In the genomic region with DNA sequence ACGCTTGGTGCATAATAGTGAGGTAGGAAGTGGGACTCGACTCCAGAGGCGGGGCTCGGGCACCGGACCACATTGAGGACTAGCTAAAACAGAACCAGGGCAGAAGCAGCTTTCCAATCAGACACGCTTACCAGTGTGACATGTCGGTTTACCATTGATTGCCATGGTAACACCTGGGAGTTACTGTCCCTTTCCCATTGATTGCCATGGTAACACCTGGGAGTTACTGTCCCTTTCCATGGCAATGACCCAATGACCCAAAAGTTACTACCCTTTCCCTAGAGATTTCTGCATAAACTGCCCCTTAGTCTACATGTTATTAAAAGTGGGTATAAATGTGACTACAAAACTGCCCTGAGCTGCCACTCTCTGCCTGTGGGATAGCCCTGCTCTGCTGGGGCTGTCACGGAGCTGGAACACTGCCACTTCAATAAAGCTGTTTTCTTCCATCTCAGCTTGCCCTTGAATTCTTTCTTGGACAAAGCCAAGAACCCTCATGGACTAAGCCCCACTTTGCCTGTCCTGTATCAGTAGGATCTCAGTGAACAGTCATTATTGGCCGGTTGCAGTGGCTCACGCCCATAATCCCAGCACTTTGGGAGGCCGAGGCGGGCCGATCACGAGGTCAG, we compare ENCODE assay signal across 25 cellular contexts.
DNase-seq lines count a peak whose midpoint lies in the region; ATAC-seq and TF ChIP-seq lines count a peak whose summit lies in the region.
"Had no signal": no experiment of that assay in that cellular context is flagged by ENCODE, and none has a peak within 500 bp of the region (broad histone marks: within the 10 kb centered on the region; RNA-seq: fewer than 3 reads in every experiment).

No MANE protein-coding gene starts in this region.

- TF ChIP-seq RAD21 in liver (IDR thresholded peaks at IDR 0.05): no peak

- peak overlapping the region in 3 of 4 donors; percentile 87 to 88 (median 88) for H3K27ac ChIP-seq in body of pancreas
- H3K27ac ChIP-seq in liver (ENCODE audit: low read depth in 1 of 2, low read length in 2 of 2): peak overlapping the region; percentile 90 to 96
- peak overlapping the region; percentile 71 for H3K27ac ChIP-seq in suprapubic skin
- H3K27ac ChIP-seq: BLaER1 had no signal

- no peaks in the 10 kb centered on the region for H3K36me3 ChIP-seq in body of pancreas (replicated peaks in 1 of 2; ENCODE audit: insufficient read depth in 1 of 2, low read depth in 2 of 2)
- H3K36me3 ChIP-seq in liver (ENCODE audit: control insufficient read depth in 4 of 4, insufficient read depth in 3 of 4, low read depth in 1 of 4, low read length in 3 of 4): peaks cover 0 to 5% (median 3%) of the 10 kb centered on the region in 4 donors
- no peaks in the 10 kb centered on the region for H3K36me3 ChIP-seq in suprapubic skin
- H3K36me3 ChIP-seq: BLaER1, MG63 had no signal

- H3K27me3 ChIP-seq in body of pancreas (no peaks in the 10 kb centered on the region), liver (ENCODE audit: control insufficient read depth in 4 of 4, insufficient read depth in 4 of 4, low read length in 3 of 4) (no peaks in the 10 kb centered on the region), suprapubic skin (no peaks in the 10 kb centered on the region)
- H3K27me3 ChIP-seq: BLaER1, MG63 had no signal

- TF ChIP-seq POLR2A in body of pancreas (IDR thresholded peaks at IDR 0.05) (no peak), suprapubic skin (IDR thresholded peaks at IDR 0.05) (no peak)

- TF ChIP-seq EP300 in suprapubic skin (IDR thresholded peaks at IDR 0.05): no peak

- H3K36me3 Mint-ChIP-seq in activated naive CD8-positive, alpha-beta T cell treated with anti-CD3 and anti-CD28 coated beads for 36 hours: peaks cover 14% of the 10 kb centered on the region
- H3K36me3 Mint-ChIP-seq in activated naive CD8-positive, alpha-beta T cell treated with anti-CD3 and anti-CD28 coated beads, Interleukin-2, amount 50 U/mL, for 24 hours (ENCODE audit: low read depth): peaks cover 3% of the 10 kb centered on the region

- WGBS in body of pancreas, 2 donors: 89 to 90% methylated on average over 11 to 14 of the region's 14 CpGs
- WGBS in liver: 87% methylated on average over 14 of the region's 14 CpGs
- WGBS in suprapubic skin: 92% methylated on average over 14 of the region's 14 CpGs

- H3K9me3 Mint-ChIP-seq in activated naive CD8-positive, alpha-beta T cell treated with anti-CD3 and anti-CD28 coated beads for 36 hours: no peaks in the 10 kb centered on the region
- H3K9me3 Mint-ChIP-seq in activated naive CD8-positive, alpha-beta T cell treated with anti-CD3 and anti-CD28 coated beads, Interleukin-2, amount 50 U/mL, for 24 hours: no peaks in the 10 kb centered on the region
- H3K9me3 Mint-ChIP-seq: CD4-positive, alpha-beta T cell had no signal

- DNase-seq in activated naive CD8-positive, alpha-beta T cell treated with anti-CD3 and anti-CD28 coated beads for 36 hours: no peak
- no peak for DNase-seq in activated naive CD8-positive, alpha-beta T cell treated with anti-CD3 and anti-CD28 coated beads, Interleukin-2, amount 50 U/mL, for 24 hours
- no peak for DNase-seq in body of pancreas
- DNase-seq in suprapubic skin (ENCODE audit: low spot score in 2 of 2): no peak
- DNase-seq in hypothalamus (lab: John Stamatoyannopoulos, UW): no peak
- DNase-seq in T-helper 2 cell: no peak
- DNase-seq: CD4-positive, alpha-beta T cell; DMS79; GF-D8; GOT3; HFFc6; KBM-7; MG63; NCI-H1105 treated with DMSO at 0.1 percent for 48 hours; NCI-H146; NCI-H1930; NCI-H2107; NCI-H446; NCI-H524 treated with DMSO at 0.1 percent for 48 hours; PC-9; Right ventricle myocardium superior had no signal

- no peak for ATAC-seq in activated naive CD8-positive, alpha-beta T cell treated with anti-CD3 and anti-CD28 coated beads, Interleukin-2, amount 50 U/mL, for 24 hours
- ATAC-seq in body of pancreas (no peak), GM19328 (IDR thresholded peaks at IDR 0.05; ENCODE audit: unreplicated experiment) (no peak)

- no peak overlapping the region for H3K9ac ChIP-seq in liver (ENCODE audit: low read depth in 1 of 2, low read length in 2 of 2)
- H3K9ac ChIP-seq: BLaER1 had no signal

- peak overlapping the region; percentile 32 for H3K27ac Mint-ChIP-seq in activated naive CD8-positive, alpha-beta T cell treated with anti-CD3 and anti-CD28 coated beads for 36 hours
- no peak overlapping the region for H3K27ac Mint-ChIP-seq in activated naive CD8-positive, alpha-beta T cell treated with anti-CD3 and anti-CD28 coated beads, Interleukin-2, amount 50 U/mL, for 24 hours
- H3K27ac Mint-ChIP-seq: CD4-positive, alpha-beta T cell; HFFc6 had no signal

- intact Hi-C loops in body of pancreas (cut with DNase I): no loop called here

- H3K27me3 Mint-ChIP-seq in activated naive CD8-positive, alpha-beta T cell treated with anti-CD3 and anti-CD28 coated beads for 36 hours: no peaks in the 10 kb centered on the region
- H3K27me3 Mint-ChIP-seq in activated naive CD8-positive, alpha-beta T cell treated with anti-CD3 and anti-CD28 coated beads, Interleukin-2, amount 50 U/mL, for 24 hours: no peaks in the 10 kb centered on the region
- H3K27me3 Mint-ChIP-seq: CD4-positive, alpha-beta T cell had no signal

- H3K4me3 Mint-ChIP-seq in activated naive CD8-positive, alpha-beta T cell treated with anti-CD3 and anti-CD28 coated beads for 36 hours: no peak overlapping the region
- H3K4me3 Mint-ChIP-seq in activated naive CD8-positive, alpha-beta T cell treated with anti-CD3 and anti-CD28 coated beads, Interleukin-2, amount 50 U/mL, for 24 hours: no peak overlapping the region
- H3K4me3 Mint-ChIP-seq: CD4-positive, alpha-beta T cell; HFFc6 had no signal

- peaks cover 41% of the 10 kb centered on the region for H3K4me1 ChIP-seq in body of pancreas
- peaks cover 10 to 48% (median 32%) of the 10 kb centered on the region in 4 donors for H3K4me1 ChIP-seq in liver (ENCODE audit: control insufficient read depth in 4 of 4, insufficient read depth in 4 of 4, low read length in 3 of 4)
- peaks cover 20% of the 10 kb centered on the region for H3K4me1 ChIP-seq in suprapubic skin

- no peak overlapping the region for H3K4me3 ChIP-seq in body of pancreas
- H3K4me3 ChIP-seq in liver (ENCODE audit: low read depth in 1 of 3, low read length in 3 of 3): no peak overlapping the region
- H3K4me3 ChIP-seq in suprapubic skin: no peak overlapping the region
- H3K4me3 ChIP-seq: BLaER1, HAP-1, MG63, PC-9 had no signal

- H3K9me3 ChIP-seq in body of pancreas (no peaks in the 10 kb centered on the region), liver (ENCODE audit: control insufficient read depth in 4 of 4, low read length in 3 of 4) (no peaks in the 10 kb centered on the region), suprapubic skin (no peaks in the 10 kb centered on the region)
- H3K9me3 ChIP-seq: BLaER1, HAP-1, MG63 had no signal

- no peaks in the 10 kb centered on the region for H3K4me1 Mint-ChIP-seq in activated naive CD8-positive, alpha-beta T cell treated with anti-CD3 and anti-CD28 coated beads for 36 hours
- no peaks in the 10 kb centered on the region for H3K4me1 Mint-ChIP-seq in activated naive CD8-positive, alpha-beta T cell treated with anti-CD3 and anti-CD28 coated beads, Interleukin-2, amount 50 U/mL, for 24 hours

- TF ChIP-seq CTCF in body of pancreas (IDR thresholded peaks at IDR 0.05) (no peak), liver (IDR thresholded peaks at IDR 0.05; ENCODE audit: low read depth, low read length, missing input control) (no peak), suprapubic skin (IDR thresholded peaks at IDR 0.05) (no peak)

TF ChIP-seq in liver, 16 proteins besides CTCF, POLR2A, EP300 and RAD21:
- TF ChIP-seq SP1 (IDR thresholded peaks at IDR 0.05) (no peak), RXRA (IDR thresholded peaks at IDR 0.05) (peak; percentile 32 to 37), YY1 (IDR thresholded peaks at IDR 0.05) (no peak), MAX (IDR thresholded peaks at IDR 0.05) (no peak), FOXA1 (IDR thresholded peaks at IDR 0.05) (no peak), HNF4G (IDR thresholded peaks at IDR 0.05) (no peak), TAF1 (conservative IDR thresholded peaks at IDR 0.05) (no peak)
- TF ChIP-seq, protein P1, sequence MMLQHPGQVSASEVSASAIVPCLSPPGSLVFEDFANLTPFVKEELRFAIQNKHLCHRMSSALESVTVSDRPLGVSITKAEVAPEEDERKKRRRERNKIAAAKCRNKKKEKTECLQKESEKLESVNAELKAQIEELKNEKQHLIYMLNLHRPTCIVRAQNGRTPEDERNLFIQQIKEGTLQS (IDR thresholded peaks at IDR 0.05): no peak
- TF ChIP-seq, protein P2, sequence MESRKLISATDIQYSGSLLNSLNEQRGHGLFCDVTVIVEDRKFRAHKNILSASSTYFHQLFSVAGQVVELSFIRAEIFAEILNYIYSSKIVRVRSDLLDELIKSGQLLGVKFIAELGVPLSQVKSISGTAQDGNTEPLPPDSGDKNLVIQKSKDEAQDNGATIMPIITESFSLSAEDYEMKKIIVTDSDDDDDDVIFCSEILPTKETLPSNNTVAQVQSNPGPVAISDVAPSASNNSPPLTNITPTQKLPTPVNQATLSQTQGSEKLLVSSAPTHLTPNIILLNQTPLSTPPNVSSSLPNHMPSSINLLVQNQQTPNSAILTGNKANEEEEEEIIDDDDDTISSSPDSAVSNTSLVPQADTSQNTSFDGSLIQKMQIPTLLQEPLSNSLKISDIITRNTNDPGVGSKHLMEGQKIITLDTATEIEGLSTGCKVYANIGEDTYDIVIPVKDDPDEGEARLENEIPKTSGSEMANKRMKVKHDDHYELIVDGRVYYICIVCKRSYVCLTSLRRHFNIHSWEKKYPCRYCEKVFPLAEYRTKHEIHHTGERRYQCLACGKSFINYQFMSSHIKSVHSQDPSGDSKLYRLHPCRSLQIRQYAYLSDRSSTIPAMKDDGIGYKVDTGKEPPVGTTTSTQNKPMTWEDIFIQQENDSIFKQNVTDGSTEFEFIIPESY (IDR thresholded peaks at IDR 0.05): no peak
TF ChIP-seq in liver: peak in this region for 1.
